Comparison of ENCODE assay signal across 1 cellular context in the genomic region with DNA sequence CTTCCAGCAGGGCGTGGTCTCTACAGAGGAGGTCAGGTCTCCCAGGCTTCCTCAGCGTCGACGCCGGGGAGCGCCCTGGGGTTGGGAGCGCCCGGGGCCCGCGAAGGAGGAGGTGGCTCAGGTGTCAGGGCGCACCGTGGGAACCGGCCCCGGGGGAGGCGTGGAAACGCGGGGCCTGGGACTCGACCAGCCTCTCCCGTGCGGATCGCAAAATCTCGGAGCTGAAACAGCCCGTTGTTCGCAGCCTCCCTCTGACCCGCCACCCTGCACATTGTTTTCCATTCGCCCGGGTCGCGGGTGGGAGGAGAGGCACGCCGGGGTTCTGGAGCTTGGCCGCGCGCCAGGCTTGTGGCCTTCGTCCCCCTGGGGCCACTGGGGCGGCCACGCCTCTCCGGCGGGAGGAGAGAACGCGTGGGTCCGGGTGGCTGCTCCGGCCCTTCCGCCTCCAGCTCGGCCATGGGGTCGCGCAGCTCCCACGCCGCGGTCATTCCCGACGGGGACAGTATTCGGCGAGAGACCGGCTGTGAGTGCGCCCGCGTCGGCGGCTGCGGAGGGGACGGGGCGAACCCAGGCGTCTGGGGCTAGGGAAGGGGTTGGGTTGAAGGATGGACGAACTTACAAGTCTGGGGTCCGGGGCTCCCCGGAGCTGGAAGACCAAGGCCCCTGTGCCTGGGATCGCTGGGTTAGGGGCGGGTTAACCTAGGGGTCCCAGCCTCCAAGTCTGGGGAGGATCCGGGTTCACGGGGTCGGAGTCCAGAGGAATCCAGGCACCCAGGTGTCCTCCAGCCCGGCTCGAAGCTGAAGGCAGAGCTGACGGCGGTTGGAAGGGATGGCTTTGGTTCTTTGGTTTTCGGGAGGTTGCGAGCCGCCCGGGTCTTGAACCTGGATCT.
A peak's percentile ranks its signal among the peaks of the same experiment; 100 is the strongest.
TF ChIP-seq lines count a peak whose summit lies in the region.

A gene (plus strand): TSS at position 433 of the 890 bp plus-strand sequence. CDS start 24 bp downstream, at position 457.

TF ChIP-seq in HepG2, 621 proteins besides CTCF, POLR2A, EP300 and RAD21 (continued from another document and continues in another):
- TF ChIP-seq CC2D1A (CRISPR knock-in tag; IDR thresholded peaks at IDR 0.05) (no peak), NRL (CRISPR knock-in tag; IDR thresholded peaks at IDR 0.05; ENCODE audit: borderline replicate concordance) (0 out of 2 replicates have a peak, but pooled peaks have one; percentile 40), ZNF570 (CRISPR knock-in tag; IDR thresholded peaks at IDR 0.05; ENCODE audit: borderline replicate concordance) (no peak), ZNF781 (CRISPR knock-in tag; IDR thresholded peaks at IDR 0.05; ENCODE audit: borderline replicate concordance, not compliant biosample characterization) (peak; percentile 17), KLF6 (CRISPR knock-in tag; IDR thresholded peaks at IDR 0.05) (no peak), XBP1 (CRISPR knock-in tag; IDR thresholded peaks at IDR 0.05) (no peak), HIVEP1 (CRISPR knock-in tag; IDR thresholded peaks at IDR 0.05) (0 out of 2 replicates have a peak, but pooled peaks have one; percentile 30), ZNF558 (CRISPR knock-in tag; IDR thresholded peaks at IDR 0.05; ENCODE audit: borderline replicate concordance) (no peak), MAF1 (CRISPR knock-in tag; IDR thresholded peaks at IDR 0.05; ENCODE audit: borderline replicate concordance) (no peak), NFYB (CRISPR knock-in tag; IDR thresholded peaks at IDR 0.05) (no peak), ARID2 (CRISPR knock-in tag; IDR thresholded peaks at IDR 0.05; ENCODE audit: borderline replicate concordance) (no peak), MED8 (CRISPR knock-in tag; IDR thresholded peaks at IDR 0.05; ENCODE audit: insufficient replicate concordance) (peak; percentile 28), POGZ (CRISPR knock-in tag; IDR thresholded peaks at IDR 0.05) (0 out of 2 replicates have a peak, but pooled peaks have one; percentile 28), EZH2 (conservative IDR thresholded peaks at IDR 0.05; ENCODE audit: low read depth, low read length) (peak; percentile 66), ZNF598 (CRISPR knock-in tag; IDR thresholded peaks at IDR 0.05; ENCODE audit: borderline replicate concordance) (no peak), ATF7 (IDR thresholded peaks at IDR 0.05) (no peak), ATF7 (CRISPR knock-in tag; IDR thresholded peaks at IDR 0.05) (no peak), TOPORS (CRISPR knock-in tag; IDR thresholded peaks at IDR 0.05) (no peak), EHMT2 (IDR thresholded peaks at IDR 0.05; ENCODE audit: borderline replicate concordance, low read depth, low read length) (no peak), ZNF652 (CRISPR knock-in tag; IDR thresholded peaks at IDR 0.05; ENCODE audit: borderline replicate concordance, low read depth) (no peak), ZFP41 (CRISPR knock-in tag; IDR thresholded peaks at IDR 0.05; ENCODE audit: borderline replicate concordance) (0 out of 2 replicates have a peak, but pooled peaks have one; percentile 26), ZFP90 (CRISPR knock-in tag; IDR thresholded peaks at IDR 0.05; ENCODE audit: borderline replicate concordance) (0 out of 2 replicates have a peak, but pooled peaks have one; percentile 30), ZBTB8A (CRISPR knock-in tag; IDR thresholded peaks at IDR 0.05; ENCODE audit: borderline replicate concordance, low read depth) (no peak), TCF7L2 (IDR thresholded peaks at IDR 0.05; ENCODE audit: low read depth, low read length) (no peak), ZBTB21 (CRISPR knock-in tag; IDR thresholded peaks at IDR 0.05) (no peak)
- TF ChIP-seq, protein P1, sequence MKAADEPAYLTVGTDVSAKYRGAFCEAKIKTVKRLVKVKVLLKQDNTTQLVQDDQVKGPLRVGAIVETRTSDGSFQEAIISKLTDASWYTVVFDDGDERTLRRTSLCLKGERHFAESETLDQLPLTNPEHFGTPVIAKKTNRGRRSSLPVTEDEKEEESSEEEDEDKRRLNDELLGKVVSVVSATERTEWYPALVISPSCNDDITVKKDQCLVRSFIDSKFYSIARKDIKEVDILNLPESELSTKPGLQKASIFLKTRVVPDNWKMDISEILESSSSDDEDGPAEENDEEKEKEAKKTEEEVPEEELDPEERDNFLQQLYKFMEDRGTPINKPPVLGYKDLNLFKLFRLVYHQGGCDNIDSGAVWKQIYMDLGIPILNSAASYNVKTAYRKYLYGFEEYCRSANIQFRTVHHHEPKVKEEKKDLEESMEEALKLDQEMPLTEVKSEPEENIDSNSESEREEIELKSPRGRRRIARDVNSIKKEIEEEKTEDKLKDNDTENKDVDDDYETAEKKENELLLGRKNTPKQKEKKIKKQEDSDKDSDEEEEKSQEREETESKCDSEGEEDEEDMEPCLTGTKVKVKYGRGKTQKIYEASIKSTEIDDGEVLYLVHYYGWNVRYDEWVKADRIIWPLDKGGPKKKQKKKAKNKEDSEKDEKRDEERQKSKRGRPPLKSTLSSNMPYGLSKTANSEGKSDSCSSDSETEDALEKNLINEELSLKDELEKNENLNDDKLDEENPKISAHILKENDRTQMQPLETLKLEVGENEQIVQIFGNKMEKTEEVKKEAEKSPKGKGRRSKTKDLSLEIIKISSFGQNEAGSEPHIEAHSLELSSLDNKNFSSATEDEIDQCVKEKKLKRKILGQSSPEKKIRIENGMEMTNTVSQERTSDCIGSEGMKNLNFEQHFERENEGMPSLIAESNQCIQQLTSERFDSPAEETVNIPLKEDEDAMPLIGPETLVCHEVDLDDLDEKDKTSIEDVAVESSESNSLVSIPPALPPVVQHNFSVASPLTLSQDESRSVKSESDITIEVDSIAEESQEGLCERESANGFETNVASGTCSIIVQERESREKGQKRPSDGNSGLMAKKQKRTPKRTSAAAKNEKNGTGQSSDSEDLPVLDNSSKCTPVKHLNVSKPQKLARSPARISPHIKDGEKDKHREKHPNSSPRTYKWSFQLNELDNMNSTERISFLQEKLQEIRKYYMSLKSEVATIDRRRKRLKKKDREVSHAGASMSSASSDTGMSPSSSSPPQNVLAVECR (CRISPR knock-in tag; IDR thresholded peaks at IDR 0.05; ENCODE audit: borderline replicate concordance) = peak; percentile 45
- TF ChIP-seq, protein P2, sequence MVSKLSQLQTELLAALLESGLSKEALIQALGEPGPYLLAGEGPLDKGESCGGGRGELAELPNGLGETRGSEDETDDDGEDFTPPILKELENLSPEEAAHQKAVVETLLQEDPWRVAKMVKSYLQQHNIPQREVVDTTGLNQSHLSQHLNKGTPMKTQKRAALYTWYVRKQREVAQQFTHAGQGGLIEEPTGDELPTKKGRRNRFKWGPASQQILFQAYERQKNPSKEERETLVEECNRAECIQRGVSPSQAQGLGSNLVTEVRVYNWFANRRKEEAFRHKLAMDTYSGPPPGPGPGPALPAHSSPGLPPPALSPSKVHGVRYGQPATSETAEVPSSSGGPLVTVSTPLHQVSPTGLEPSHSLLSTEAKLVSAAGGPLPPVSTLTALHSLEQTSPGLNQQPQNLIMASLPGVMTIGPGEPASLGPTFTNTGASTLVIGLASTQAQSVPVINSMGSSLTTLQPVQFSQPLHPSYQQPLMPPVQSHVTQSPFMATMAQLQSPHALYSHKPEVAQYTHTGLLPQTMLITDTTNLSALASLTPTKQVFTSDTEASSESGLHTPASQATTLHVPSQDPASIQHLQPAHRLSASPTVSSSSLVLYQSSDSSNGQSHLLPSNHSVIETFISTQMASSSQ (IDR thresholded peaks at IDR 0.05; ENCODE audit: low read depth) = no peak
- TF ChIP-seq, protein P2 (CRISPR knock-in tag; IDR thresholded peaks at IDR 0.05; ENCODE audit: borderline replicate concordance) = no peak
- TF ChIP-seq, protein P3, sequence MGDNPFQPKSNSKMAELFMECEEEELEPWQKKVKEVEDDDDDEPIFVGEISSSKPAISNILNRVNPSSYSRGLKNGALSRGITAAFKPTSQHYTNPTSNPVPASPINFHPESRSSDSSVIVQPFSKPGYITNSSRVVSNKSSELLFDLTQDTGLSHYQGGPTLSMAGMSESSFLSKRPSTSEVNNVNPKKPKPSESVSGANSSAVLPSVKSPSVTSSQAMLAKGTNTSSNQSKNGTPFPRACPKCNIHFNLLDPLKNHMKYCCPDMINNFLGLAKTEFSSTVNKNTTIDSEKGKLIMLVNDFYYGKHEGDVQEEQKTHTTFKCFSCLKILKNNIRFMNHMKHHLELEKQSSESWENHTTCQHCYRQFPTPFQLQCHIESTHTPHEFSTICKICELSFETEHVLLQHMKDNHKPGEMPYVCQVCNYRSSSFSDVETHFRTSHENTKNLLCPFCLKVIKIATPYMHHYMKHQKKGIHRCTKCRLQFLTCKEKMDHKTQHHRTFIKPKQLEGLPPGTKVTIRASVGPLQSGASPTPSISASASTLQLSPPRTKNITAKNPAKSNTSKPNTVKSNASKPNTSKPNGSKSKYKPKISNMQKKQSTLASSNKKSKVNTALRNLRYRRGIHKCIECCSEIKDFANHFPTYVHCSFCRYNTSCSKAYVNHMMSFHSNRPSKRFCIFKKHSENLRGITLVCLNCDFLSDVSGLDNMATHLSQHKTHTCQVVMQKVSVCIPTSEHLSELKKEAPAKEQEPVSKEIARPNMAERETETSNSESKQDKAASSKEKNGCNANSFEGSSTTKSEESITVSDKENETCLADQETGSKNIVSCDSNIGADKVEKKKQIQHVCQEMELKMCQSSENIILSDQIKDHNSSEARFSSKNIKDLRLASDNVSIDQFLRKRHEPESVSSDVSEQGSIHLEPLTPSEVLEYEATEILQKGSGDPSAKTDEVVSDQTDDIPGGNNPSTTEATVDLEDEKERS (CRISPR knock-in tag; IDR thresholded peaks at IDR 0.05) = no peak
- TF ChIP-seq, protein P4, sequence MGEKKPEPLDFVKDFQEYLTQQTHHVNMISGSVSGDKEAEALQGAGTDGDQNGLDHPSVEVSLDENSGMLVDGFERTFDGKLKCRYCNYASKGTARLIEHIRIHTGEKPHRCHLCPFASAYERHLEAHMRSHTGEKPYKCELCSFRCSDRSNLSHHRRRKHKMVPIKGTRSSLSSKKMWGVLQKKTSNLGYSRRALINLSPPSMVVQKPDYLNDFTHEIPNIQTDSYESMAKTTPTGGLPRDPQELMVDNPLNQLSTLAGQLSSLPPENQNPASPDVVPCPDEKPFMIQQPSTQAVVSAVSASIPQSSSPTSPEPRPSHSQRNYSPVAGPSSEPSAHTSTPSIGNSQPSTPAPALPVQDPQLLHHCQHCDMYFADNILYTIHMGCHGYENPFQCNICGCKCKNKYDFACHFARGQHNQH (CRISPR knock-in tag; IDR thresholded peaks at IDR 0.05) = no peak
- TF ChIP-seq, protein P5, sequence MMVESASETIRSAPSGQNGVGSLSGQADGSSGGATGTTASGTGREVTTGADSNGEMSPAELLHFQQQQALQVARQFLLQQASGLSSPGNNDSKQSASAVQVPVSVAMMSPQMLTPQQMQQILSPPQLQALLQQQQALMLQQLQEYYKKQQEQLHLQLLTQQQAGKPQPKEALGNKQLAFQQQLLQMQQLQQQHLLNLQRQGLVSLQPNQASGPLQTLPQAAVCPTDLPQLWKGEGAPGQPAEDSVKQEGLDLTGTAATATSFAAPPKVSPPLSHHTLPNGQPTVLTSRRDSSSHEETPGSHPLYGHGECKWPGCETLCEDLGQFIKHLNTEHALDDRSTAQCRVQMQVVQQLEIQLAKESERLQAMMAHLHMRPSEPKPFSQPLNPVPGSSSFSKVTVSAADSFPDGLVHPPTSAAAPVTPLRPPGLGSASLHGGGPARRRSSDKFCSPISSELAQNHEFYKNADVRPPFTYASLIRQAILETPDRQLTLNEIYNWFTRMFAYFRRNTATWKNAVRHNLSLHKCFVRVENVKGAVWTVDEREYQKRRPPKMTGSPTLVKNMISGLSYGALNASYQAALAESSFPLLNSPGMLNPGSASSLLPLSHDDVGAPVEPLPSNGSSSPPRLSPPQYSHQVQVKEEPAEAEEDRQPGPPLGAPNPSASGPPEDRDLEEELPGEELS (CRISPR knock-in tag; IDR thresholded peaks at IDR 0.05) = peak; percentile 34; the same call in 1 of the 2 replicates
- TF ChIP-seq, protein P6, sequence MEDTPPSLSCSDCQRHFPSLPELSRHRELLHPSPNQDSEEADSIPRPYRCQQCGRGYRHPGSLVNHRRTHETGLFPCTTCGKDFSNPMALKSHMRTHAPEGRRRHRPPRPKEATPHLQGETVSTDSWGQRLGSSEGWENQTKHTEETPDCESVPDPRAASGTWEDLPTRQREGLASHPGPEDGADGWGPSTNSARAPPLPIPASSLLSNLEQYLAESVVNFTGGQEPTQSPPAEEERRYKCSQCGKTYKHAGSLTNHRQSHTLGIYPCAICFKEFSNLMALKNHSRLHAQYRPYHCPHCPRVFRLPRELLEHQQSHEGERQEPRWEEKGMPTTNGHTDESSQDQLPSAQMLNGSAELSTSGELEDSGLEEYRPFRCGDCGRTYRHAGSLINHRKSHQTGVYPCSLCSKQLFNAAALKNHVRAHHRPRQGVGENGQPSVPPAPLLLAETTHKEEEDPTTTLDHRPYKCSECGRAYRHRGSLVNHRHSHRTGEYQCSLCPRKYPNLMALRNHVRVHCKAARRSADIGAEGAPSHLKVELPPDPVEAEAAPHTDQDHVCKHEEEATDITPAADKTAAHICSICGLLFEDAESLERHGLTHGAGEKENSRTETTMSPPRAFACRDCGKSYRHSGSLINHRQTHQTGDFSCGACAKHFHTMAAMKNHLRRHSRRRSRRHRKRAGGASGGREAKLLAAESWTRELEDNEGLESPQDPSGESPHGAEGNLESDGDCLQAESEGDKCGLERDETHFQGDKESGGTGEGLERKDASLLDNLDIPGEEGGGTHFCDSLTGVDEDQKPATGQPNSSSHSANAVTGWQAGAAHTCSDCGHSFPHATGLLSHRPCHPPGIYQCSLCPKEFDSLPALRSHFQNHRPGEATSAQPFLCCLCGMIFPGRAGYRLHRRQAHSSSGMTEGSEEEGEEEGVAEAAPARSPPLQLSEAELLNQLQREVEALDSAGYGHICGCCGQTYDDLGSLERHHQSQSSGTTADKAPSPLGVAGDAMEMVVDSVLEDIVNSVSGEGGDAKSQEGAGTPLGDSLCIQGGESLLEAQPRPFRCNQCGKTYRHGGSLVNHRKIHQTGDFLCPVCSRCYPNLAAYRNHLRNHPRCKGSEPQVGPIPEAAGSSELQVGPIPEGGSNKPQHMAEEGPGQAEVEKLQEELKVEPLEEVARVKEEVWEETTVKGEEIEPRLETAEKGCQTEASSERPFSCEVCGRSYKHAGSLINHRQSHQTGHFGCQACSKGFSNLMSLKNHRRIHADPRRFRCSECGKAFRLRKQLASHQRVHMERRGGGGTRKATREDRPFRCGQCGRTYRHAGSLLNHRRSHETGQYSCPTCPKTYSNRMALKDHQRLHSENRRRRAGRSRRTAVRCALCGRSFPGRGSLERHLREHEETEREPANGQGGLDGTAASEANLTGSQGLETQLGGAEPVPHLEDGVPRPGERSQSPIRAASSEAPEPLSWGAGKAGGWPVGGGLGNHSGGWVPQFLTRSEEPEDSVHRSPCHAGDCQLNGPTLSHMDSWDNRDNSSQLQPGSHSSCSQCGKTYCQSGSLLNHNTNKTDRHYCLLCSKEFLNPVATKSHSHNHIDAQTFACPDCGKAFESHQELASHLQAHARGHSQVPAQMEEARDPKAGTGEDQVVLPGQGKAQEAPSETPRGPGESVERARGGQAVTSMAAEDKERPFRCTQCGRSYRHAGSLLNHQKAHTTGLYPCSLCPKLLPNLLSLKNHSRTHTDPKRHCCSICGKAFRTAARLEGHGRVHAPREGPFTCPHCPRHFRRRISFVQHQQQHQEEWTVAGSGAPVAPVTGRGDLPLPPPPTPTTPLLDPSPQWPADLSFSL (CRISPR knock-in tag; IDR thresholded peaks at IDR 0.05) = no peak
